8 cellular contexts compared by ENCODE assay signal in the genomic region with DNA sequence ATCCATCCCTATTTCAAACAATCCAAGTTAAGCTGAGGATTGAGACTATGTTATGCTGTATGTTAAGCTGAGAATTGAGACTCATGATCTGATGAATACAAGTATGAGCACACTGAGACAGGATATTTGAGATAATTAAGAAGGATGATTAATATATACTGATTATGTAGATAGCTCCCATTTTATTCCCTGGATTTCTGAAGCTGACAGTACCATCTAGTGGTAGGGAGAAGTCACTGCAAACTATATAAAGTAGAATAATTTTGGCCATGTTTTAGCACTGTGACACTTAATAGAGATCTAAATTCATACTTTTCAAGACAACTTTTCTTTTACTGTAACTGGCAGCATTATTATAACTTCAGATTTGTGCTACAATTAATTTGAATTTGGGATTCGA.
DNase-seq lines count a peak whose midpoint lies in the region; TF ChIP-seq lines count a peak whose summit lies in the region.

No MANE protein-coding gene starts in this region.

- DNase-seq in NOMO-1 treated with DMSO at 0.1 percent for 48 hours (lab: John Stamatoyannopoulos, UW; ENCODE audit: unreplicated experiment): peak; percentile 3
- no peak for DNase-seq in NOMO-1 treated with dmso at 0.1 percent for 144 hours (lab: John Stamatoyannopoulos, UW; ENCODE audit: unreplicated experiment)
- DNase-seq in NCI-H69 (lab: John Stamatoyannopoulos, UW): peak; percentile 22
- peak; percentile 2 to 38 for DNase-seq in erythroblast (lab: John Stamatoyannopoulos, UW)
- DNase-seq in superior temporal gyrus (ENCODE audit: extremely low spot score): peak; percentile 38
- no peak for DNase-seq in activated CD4-positive, CD25-positive, alpha-beta regulatory T cell (lab: John Stamatoyannopoulos, UW)
- DNase-seq in stimulated activated naive CD4-positive, alpha-beta T cell treated with Interleukin-2 at 50 U/mL for 16 hours (lab: John Stamatoyannopoulos, UW): no peak
- DNase-seq in cortex of kidney (lab: John Stamatoyannopoulos, UW): no peak

- TF ChIP-seq POLR2A in erythroblast (IDR thresholded peaks at IDR 0.05; ENCODE audit: low read length): no peak

Comparison
In these comparisons a context has a peak if more than half of its experiments do, and no peak if none do; other contexts are left out.
1. DNase-seq: peak in NOMO-1 treated with DMSO at 0.1 percent for 48 hours (single experiment), NCI-H69 (single experiment), erythroblast (2 of 2) and superior temporal gyrus (single experiment); none in NOMO-1 treated with dmso at 0.1 percent for 144 hours (single experiment), activated CD4-positive, CD25-positive, alpha-beta regulatory T cell (0 of 4), stimulated activated naive CD4-positive, alpha-beta T cell treated with Interleukin-2 at 50 U/mL for 16 hours (single experiment) and cortex of kidney (single experiment).